In genomic region chr7:20344396-20344795, GRCh38 we compare ENCODE assay signal across 28 cellular contexts.
"Had no signal": no experiment of that assay in that cellular context is flagged by ENCODE, and none has a peak within 500 bp of the region (broad histone marks: within the 10 kb centered on the region; RNA-seq: fewer than 3 reads in every experiment).

No MANE protein-coding gene starts in this region.

- ATAC-seq: esophagus mucosa; gastroesophageal sphincter; heart left ventricle; left ventricle myocardium superior; lower lobe of right lung; sciatic nerve; stimulated activated memory B cell treated with anti-CD40 and anti-IgM and Interleukin-4, amounts not matched to agents 10 μg/mL and 1 μg/mL and 100 μg/mL, for 72 hours; stimulated activated naive CD8-positive, alpha-beta T cell treated with anti-CD3 and anti-CD28 coated beads, Interleukin-15, Interleukin-2, amounts not matched to agents 100 U/mL and 50 U/mL, for 24 hours; upper lobe of right lung had no signal

- H3K27ac ChIP-seq: epithelial cell of prostate, gastroesophageal sphincter, heart left ventricle, hepatocyte, lower lobe of right lung, ovary, right atrium auricular region, thoracic aorta, transverse colon, upper lobe of right lung, uterus had no signal

- H2AFZ ChIP-seq: hepatocyte had no signal

- H3K4me1 Mint-ChIP-seq: memory B cell; natural killer cell; stimulated activated memory B cell treated with anti-CD40 and anti-IgM and Interleukin-4, amounts not matched to agents 10 μg/mL and 1 μg/mL and 100 μg/mL, for 72 hours had no signal

- H3K36me3 Mint-ChIP-seq: memory B cell; natural killer cell; stimulated activated memory B cell treated with anti-CD40 and anti-IgM and Interleukin-4, amounts not matched to agents 10 μg/mL and 1 μg/mL and 100 μg/mL, for 72 hours had no signal

- H3K4me3 ChIP-seq: gastroesophageal sphincter, heart left ventricle, hepatocyte, lower lobe of right lung, ovary, right atrium auricular region, thoracic aorta, transverse colon, upper lobe of right lung, uterus had no signal

- H3K4me1 ChIP-seq: gastroesophageal sphincter, heart left ventricle, lower lobe of right lung, right atrium auricular region, upper lobe of right lung, uterus had no signal

- H3K4me3 Mint-ChIP-seq: endodermal cell; memory B cell; natural killer cell; stimulated activated memory B cell treated with anti-CD40 and anti-IgM and Interleukin-4, amounts not matched to agents 10 μg/mL and 1 μg/mL and 100 μg/mL, for 72 hours had no signal

- H3K27me3 Mint-ChIP-seq: progenitor cell of endocrine pancreas had no signal

- H3K36me3 ChIP-seq: gastroesophageal sphincter, heart left ventricle, lower lobe of right lung, ovary, right atrium auricular region, thoracic aorta, transverse colon, upper lobe of right lung, uterus had no signal

- H3K27me3 ChIP-seq: gastroesophageal sphincter, heart left ventricle, hepatocyte, ovary, right atrium auricular region, transverse colon, upper lobe of right lung, uterus had no signal

- H3K27ac Mint-ChIP-seq: endodermal cell; memory B cell; natural killer cell; progenitor cell of endocrine pancreas; stimulated activated memory B cell treated with anti-CD40 and anti-IgM and Interleukin-4, amounts not matched to agents 10 μg/mL and 1 μg/mL and 100 μg/mL, for 72 hours had no signal

- H3K4me2 ChIP-seq: hepatocyte had no signal

- DNase-seq: effector CD8-positive, alpha-beta T cell; endodermal cell; foreskin fibroblast; heart left ventricle; kidney glomerular epithelial cell; left ventricle myocardium superior; lower lobe of right lung; natural killer cell; occipital lobe; ovary; stimulated activated CD4-positive, alpha-beta T cell treated with anti-CD3 and anti-CD28 coated beads, Interleukin-2, amount 100 ng/mL, for 24 hours; stimulated activated CD4-positive, alpha-beta T cell treated with anti-CD3 and anti-CD28 coated beads, Interleukin-4, amount 100 ng/mL, for 4 hours; stimulated activated naive CD8-positive, alpha-beta T cell treated with anti-CD3 and anti-CD28 coated beads, Interleukin-15, Interleukin-2, amounts not matched to agents 100 U/mL and 50 U/mL, for 24 hours; transverse colon; upper lobe of right lung; uterus had no signal

- H3K9me3 ChIP-seq: gastroesophageal sphincter, heart left ventricle, lower lobe of right lung, ovary, right atrium auricular region, thoracic aorta, transverse colon, upper lobe of right lung, uterus had no signal

- H3K9me3 Mint-ChIP-seq: endodermal cell; memory B cell; stimulated activated memory B cell treated with anti-CD40 and anti-IgM and Interleukin-4, amounts not matched to agents 10 μg/mL and 1 μg/mL and 100 μg/mL, for 72 hours had no signal

- FAIRE-seq: colon, islet of Langerhans had no signal
